ENCODE assay signal across 8 cellular contexts in genomic region chr20:47353697-47354387, GRCh38. TPM values are rescaled to one million over a fixed set of nuclear protein-coding genes. Genes with fewer than 3 reads are reported as not detected.
DNase-seq lines count a peak whose midpoint lies in the region; ATAC-seq and TF ChIP-seq lines count a peak whose summit lies in the region.

No MANE protein-coding gene starts in this region.

- peak overlapping the region; percentile 96 for H3K27ac Mint-ChIP-seq in activated naive CD8-positive, alpha-beta T cell treated with anti-CD3 and anti-CD28 coated beads, Interleukin-2, amount 50 U/mL, for 24 hours

- TF ChIP-seq CTCF in right atrium auricular region (IDR thresholded peaks at IDR 0.05) (no peak), upper lobe of left lung (IDR thresholded peaks at IDR 0.05) (no peak)

- no peak for DNase-seq in right atrium auricular region (ENCODE audit: low spot score)
- no peak for DNase-seq in left ventricle myocardium superior
- no peak for DNase-seq in activated naive CD8-positive, alpha-beta T cell treated with anti-CD3 and anti-CD28 coated beads, Interleukin-2, amount 50 U/mL, for 24 hours
- DNase-seq in kidney tubule cell (ENCODE audit: low spot score) = peak; percentile 53
- no peak for DNase-seq in upper lobe of left lung

- no peak for TF ChIP-seq POLR2A in upper lobe of left lung (IDR thresholded peaks at IDR 0.05)

- no peaks in the 10 kb centered on the region for H3K9me3 Mint-ChIP-seq in activated naive CD8-positive, alpha-beta T cell treated with anti-CD3 and anti-CD28 coated beads, Interleukin-2, amount 50 U/mL, for 24 hours

- no peak for TF ChIP-seq EP300 in upper lobe of left lung (IDR thresholded peaks at IDR 0.05)

- H3K27ac ChIP-seq in right atrium auricular region (peak overlapping the region; percentile 97 to 99), upper lobe of left lung (peak overlapping the region; percentile 97 to 100 (median 98))

- no peaks in the 10 kb centered on the region for H3K27me3 Mint-ChIP-seq in activated naive CD8-positive, alpha-beta T cell treated with anti-CD3 and anti-CD28 coated beads, Interleukin-2, amount 50 U/mL, for 24 hours

- H3K4me1 Mint-ChIP-seq in activated naive CD8-positive, alpha-beta T cell treated with anti-CD3 and anti-CD28 coated beads, Interleukin-2, amount 50 U/mL, for 24 hours = peaks cover 28% of the 10 kb centered on the region

- H3K36me3 ChIP-seq in right atrium auricular region (no peaks in the 10 kb centered on the region), upper lobe of left lung (no peaks in the 10 kb centered on the region)

- H3K27me3 ChIP-seq in right atrium auricular region (no peaks in the 10 kb centered on the region), upper lobe of left lung (no peaks in the 10 kb centered on the region)

- H3K4me3 Mint-ChIP-seq in activated naive CD8-positive, alpha-beta T cell treated with anti-CD3 and anti-CD28 coated beads, Interleukin-2, amount 50 U/mL, for 24 hours = peak overlapping the region; percentile 94

- H3K4me3 ChIP-seq in right atrium auricular region (no peak overlapping the region), upper lobe of left lung (peak overlapping the region in 3 of 4 donors; percentile 10 to 32 (median 22))

- H3K9me3 ChIP-seq in right atrium auricular region (no peaks in the 10 kb centered on the region), upper lobe of left lung (no peaks in the 10 kb centered on the region)

- peaks cover 0 to 100% of the 10 kb centered on the region in 2 donors for H3K4me1 ChIP-seq in right atrium auricular region
- H3K4me1 ChIP-seq in upper lobe of left lung = peaks cover 100% of the 10 kb centered on the region in 4 donors

- WGBS in upper lobe of left lung, 2 donors = 47% methylated on average over 6 of the region's 6 CpGs

- ATAC-seq in left ventricle myocardium superior (no peak), upper lobe of left lung (ENCODE audit: low FRiP score in 2 of 2) (no peak), HG03159 (IDR thresholded peaks at IDR 0.05; ENCODE audit: unreplicated experiment) (no peak), GM18517 (IDR thresholded peaks at IDR 0.05; ENCODE audit: unreplicated experiment) (no peak), HG02870 (IDR thresholded peaks at IDR 0.05; ENCODE audit: unreplicated experiment) (no peak)
- no peak for ATAC-seq in activated naive CD8-positive, alpha-beta T cell treated with anti-CD3 and anti-CD28 coated beads, Interleukin-2, amount 50 U/mL, for 24 hours

- intact Hi-C loops in left ventricle myocardium superior (cut with micrococcal nuclease) = no loop called here

- peaks cover 12% of the 10 kb centered on the region for H3K36me3 Mint-ChIP-seq in activated naive CD8-positive, alpha-beta T cell treated with anti-CD3 and anti-CD28 coated beads, Interleukin-2, amount 50 U/mL, for 24 hours (ENCODE audit: low read depth)

RNA-seq across cellular contexts. Expression of gene ZMYND8, which starts 2.7 kb away (rescaled TPM):
- total RNA-seq in right atrium auricular region = 10 to 100 TPM; 22.0 to 35.3 TPM
- total RNA-seq in left ventricle myocardium superior = 40.1 TPM
- 100 to 1,000 TPM in 1 of 6 donors, 10 to 100 TPM in 5; 24.6 to 120 (median 51.8) TPM for total RNA-seq in upper lobe of left lung

Comparison
In these comparisons a context has a peak if more than half of its experiments do, and no peak if none do; other contexts are left out.
1. H3K4me3 ChIP-seq: peak in upper lobe of left lung (3 of 4); none in right atrium auricular region (0 of 2).